ENCODE assay signal across 13 cellular contexts in genomic region chr15:44775923-44776322, GRCh38. TPM values are rescaled to one million over a fixed set of nuclear protein-coding genes. Genes with fewer than 3 reads are reported as not detected.
A peak's percentile ranks its signal among the peaks of the same experiment; 100 is the strongest.
DNase-seq lines count a peak whose midpoint lies in the region; ATAC-seq, FAIRE-seq and TF ChIP-seq lines count a peak whose summit lies in the region.
"Had no signal": no experiment of that assay in that cellular context is flagged by ENCODE, and none has a peak within 500 bp of the region (broad histone marks: within the 10 kb centered on the region; RNA-seq: fewer than 3 reads in every experiment).

No MANE protein-coding gene starts in this region.

- H2AFZ ChIP-seq in mesenchymal stem cell (ENCODE audit: low read depth, low read length) = no peak overlapping the region

- no peak overlapping the region for H3K4me2 ChIP-seq in mesenchymal stem cell (ENCODE audit: low read length, poor library complexity, severe bottlenecking)

- no peak overlapping the region for H4K91ac ChIP-seq in mesenchymal stem cell (ENCODE audit: low read length)

- H4K8ac ChIP-seq in mesenchymal stem cell (ENCODE audit: low read length) = no peak overlapping the region

- H3K27ac ChIP-seq in mesenchymal stem cell (ENCODE audit: low read length, poor library complexity, severe bottlenecking) = no peak overlapping the region

- H3K9me3 ChIP-seq in mesenchymal stem cell (ENCODE audit: control insufficient read depth, low read length) = peaks cover 7% of the 10 kb centered on the region

- peaks cover 6% of the 10 kb centered on the region for H3K9me3 Mint-ChIP-seq in natural killer cell treated with Interleukin-12 subunit alpha and Interleukin-12 subunit beta and Interleukin-15 and Interleukin-18, amount 100 ng/mL, for 72 hours

- H3K27me3 ChIP-seq in mesenchymal stem cell (ENCODE audit: control insufficient read depth in 1 of 2, insufficient read depth in 1 of 2, low read length in 2 of 2) = no peaks in the 10 kb centered on the region

- 86% methylated on average over 3 of the region's 3 CpGs for WGBS in mesenchymal stem cell

- H2BK120ac ChIP-seq in mesenchymal stem cell (ENCODE audit: low read depth, low read length) = no peak overlapping the region

- peak; percentile 6 for FAIRE-seq in H54 (lab: Jason Lieb, UNC)

- no peak overlapping the region for H3K18ac ChIP-seq in mesenchymal stem cell (ENCODE audit: low read depth in 1 of 2, low read length in 2 of 2)

- peaks cover 11% of the 10 kb centered on the region for H3K36me3 Mint-ChIP-seq in natural killer cell treated with Interleukin-12 subunit alpha and Interleukin-12 subunit beta and Interleukin-15 and Interleukin-18, amount 100 ng/mL, for 72 hours

- H3K36me3 ChIP-seq in mesenchymal stem cell (ENCODE audit: control insufficient read depth in 1 of 2, insufficient read depth in 2 of 2, low read depth in 1 of 2, low read length in 2 of 2) = no peaks in the 10 kb centered on the region

- no peak overlapping the region for H3K27ac Mint-ChIP-seq in natural killer cell treated with Interleukin-12 subunit alpha and Interleukin-12 subunit beta and Interleukin-15 and Interleukin-18, amount 100 ng/mL, for 72 hours
- H3K27ac Mint-ChIP-seq: progenitor cell of endocrine pancreas had no signal

- no peak overlapping the region for H3K4me3 ChIP-seq in mesenchymal stem cell (ENCODE audit: insufficient read depth in 1 of 2, low read depth in 1 of 2, low read length in 2 of 2)

- no peak for ATAC-seq in natural killer cell treated with Interleukin-12 subunit alpha and Interleukin-12 subunit beta and Interleukin-15 and Interleukin-18, amount 100 ng/mL, for 72 hours

- H3K23ac ChIP-seq in mesenchymal stem cell (ENCODE audit: low read length in 2 of 2) = no peak overlapping the region

- no peak overlapping the region for H2AK5ac ChIP-seq in mesenchymal stem cell (ENCODE audit: low read length, severe bottlenecking)

- no peak overlapping the region for H3K14ac ChIP-seq in mesenchymal stem cell (ENCODE audit: low read length in 2 of 2)

- H3K4me3 Mint-ChIP-seq in natural killer cell treated with Interleukin-12 subunit alpha and Interleukin-12 subunit beta and Interleukin-15 and Interleukin-18, amount 100 ng/mL, for 72 hours = no peak overlapping the region

- no peaks in the 10 kb centered on the region for H3K4me1 Mint-ChIP-seq in natural killer cell treated with Interleukin-12 subunit alpha and Interleukin-12 subunit beta and Interleukin-15 and Interleukin-18, amount 100 ng/mL, for 72 hours (ENCODE audit: low read depth in 2 of 2)

- TF ChIP-seq POLR2A in H54 (IDR thresholded peaks at IDR 0.05; ENCODE audit: low read depth, low read length) = no peak

- H3K4me1 ChIP-seq in mesenchymal stem cell (ENCODE audit: control insufficient read depth, insufficient read depth, low read depth, low read length) = no peaks in the 10 kb centered on the region
- H3K4me1 ChIP-seq: Caco-2 had no signal

- no peak overlapping the region for H3K4ac ChIP-seq in mesenchymal stem cell (ENCODE audit: low read depth in 1 of 2, low read length in 2 of 2)

- H2BK15ac ChIP-seq in mesenchymal stem cell (ENCODE audit: low read depth, poor library complexity, severe bottlenecking) = no peak overlapping the region

- no peaks in the 10 kb centered on the region for H3K79me1 ChIP-seq in mesenchymal stem cell (replicated peaks; ENCODE audit: low read length, poor library complexity, severe bottlenecking)

- H3K27me3 Mint-ChIP-seq in natural killer cell treated with Interleukin-12 subunit alpha and Interleukin-12 subunit beta and Interleukin-15 and Interleukin-18, amount 100 ng/mL, for 72 hours = peaks cover 0 to 6% of the 10 kb centered on the region in 2 donors
- H3K27me3 Mint-ChIP-seq: progenitor cell of endocrine pancreas had no signal

- H2BK12ac ChIP-seq in mesenchymal stem cell (ENCODE audit: low read length in 2 of 2) = no peak overlapping the region

- no peak for DNase-seq in H54 (ENCODE audit: insufficient read length, low spot score)
- peak; percentile 1 for DNase-seq in NCI-H2029 treated with DMSO at 0.1 percent for 48 hours (lab: John Stamatoyannopoulos, UW)
- peak; percentile 5 for DNase-seq in SW480 (ENCODE audit: low spot score)
- peak; percentile 13 for DNase-seq in mesenchymal stem cell
- DNase-seq in activated T-cell treated with anti-CD3 and anti-CD28 coated beads, Interleukin-2, amount 50 U/mL, for 48 hours = no peak
- DNase-seq in mucosa of gallbladder (ENCODE audit: low spot score) = no peak
- no peak for DNase-seq in hepatic stellate cell (ENCODE audit: low spot score)
- no peak for DNase-seq in natural killer cell treated with Interleukin-12 subunit alpha and Interleukin-12 subunit beta and Interleukin-15 and Interleukin-18, amount 100 ng/mL, for 72 hours (ENCODE audit: low spot score)
- DNase-seq: activated CD8-positive, alpha-beta memory T cell treated with anti-CD3 and anti-CD28 coated beads for 24 hours; Caco-2; KG1; kidney glomerular epithelial cell had no signal

- no peak overlapping the region for H2BK5ac ChIP-seq in mesenchymal stem cell (ENCODE audit: low read depth, low read length, poor library complexity, severe bottlenecking)

- H3K9ac ChIP-seq in mesenchymal stem cell (ENCODE audit: low read length) = no peak overlapping the region

RNA-seq across cellular contexts. Expression of gene TRIM69, which starts 39.6 kb away (rescaled TPM):
- 7.6 TPM for polyA plus RNA-seq in mesenchymal stem cell (2013, experiment 1 of 2)
- 7.0 TPM for polyA plus RNA-seq in mesenchymal stem cell (2013, experiment 2 of 2)
- 29.8 TPM for total RNA-seq in mucosa of gallbladder
- total RNA-seq in natural killer cell treated with Interleukin-12 subunit alpha and Interleukin-12 subunit beta and Interleukin-15 and Interleukin-18, amount 100 ng/mL, for 72 hours = 10 to 100 TPM; 28.8 to 33.9 TPM

Comparison
In these comparisons a context has a peak if more than half of its experiments do, and no peak if none do; other contexts are left out.
1. DNase-seq: peak in NCI-H2029 treated with DMSO at 0.1 percent for 48 hours (single experiment), SW480 (single experiment) and mesenchymal stem cell (single experiment); none in H54 (single experiment), activated T-cell treated with anti-CD3 and anti-CD28 coated beads, Interleukin-2, amount 50 U/mL, for 48 hours (0 of 2), mucosa of gallbladder (single experiment), hepatic stellate cell (single experiment) and natural killer cell treated with Interleukin-12 subunit alpha and Interleukin-12 subunit beta and Interleukin-15 and Interleukin-18, amount 100 ng/mL, for 72 hours (single experiment).